ENCODE assay signal across 21 cellular contexts in the genomic region with DNA sequence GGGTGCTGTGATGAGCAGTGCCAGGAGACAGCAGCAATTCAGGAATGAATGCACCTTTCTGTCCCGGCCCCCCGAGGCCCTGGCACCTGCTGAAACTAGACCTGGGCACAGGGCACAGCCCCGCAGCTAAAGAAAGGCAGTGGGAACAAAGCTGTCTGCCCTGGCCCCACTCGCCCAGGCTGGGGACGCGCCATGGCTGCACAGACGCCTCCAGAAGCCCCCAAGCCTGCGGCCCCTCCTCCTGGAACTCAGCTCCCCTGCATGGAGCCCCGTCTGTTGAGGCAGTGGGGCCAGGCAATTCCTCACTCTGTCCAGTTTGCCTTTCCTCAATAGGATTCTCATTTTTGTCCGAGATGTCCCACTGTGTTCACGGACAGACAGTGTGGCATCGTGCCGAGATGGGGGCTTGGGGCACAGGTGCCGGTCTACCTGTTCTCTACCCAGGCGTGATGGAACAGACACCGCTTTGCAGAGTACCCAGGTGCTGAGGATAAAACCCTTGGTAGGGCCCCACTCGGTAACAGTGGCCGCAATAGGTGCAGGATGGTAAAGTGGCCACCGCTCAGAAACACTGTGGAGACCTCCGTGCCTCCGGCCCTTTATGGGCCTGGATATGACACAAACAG.
"Had no signal": no experiment of that assay in that cellular context is flagged by ENCODE, and none has a peak within 500 bp of the region (broad histone marks: within the 10 kb centered on the region; RNA-seq: fewer than 3 reads in every experiment).

No MANE protein-coding gene starts in this region.

- ATAC-seq: gastroesophageal sphincter; naive thymus-derived CD4-positive, alpha-beta T cell; sciatic nerve; stimulated activated naive B cell treated with anti-CD40 and anti-IgM and Interleukin-4, amounts not matched to agents 10 μg/mL and 1 μg/mL and 100 μg/mL, for 72 hours; stimulated activated naive CD8-positive, alpha-beta T cell treated with anti-CD3 and anti-CD28 coated beads, Interleukin-15, amount 100 ng/mL, for 72 hours had no signal

- H3K9me3 Mint-ChIP-seq: stimulated activated naive B cell treated with anti-CD40 and anti-IgM and Interleukin-4, amounts not matched to agents 10 μg/mL and 1 μg/mL and 100 μg/mL, for 72 hours; stimulated activated naive CD8-positive, alpha-beta T cell treated with anti-CD3 and anti-CD28 coated beads, Interleukin-15, amount 100 ng/mL, for 72 hours had no signal

- H3K4me1 ChIP-seq: colonic mucosa, esophagus squamous epithelium, gastroesophageal sphincter, left ventricle myocardium inferior, spleen, transverse colon had no signal

- H3K4me3 Mint-ChIP-seq: naive thymus-derived CD4-positive, alpha-beta T cell; stimulated activated naive B cell treated with anti-CD40 and anti-IgM and Interleukin-4, amounts not matched to agents 10 μg/mL and 1 μg/mL and 100 μg/mL, for 72 hours; stimulated activated naive CD8-positive, alpha-beta T cell treated with anti-CD3 and anti-CD28 coated beads, Interleukin-15, amount 100 ng/mL, for 72 hours had no signal

- H3K36me3 ChIP-seq: colonic mucosa, esophagus squamous epithelium, gastroesophageal sphincter, left ventricle myocardium inferior, spleen, thoracic aorta, transverse colon had no signal

- H3K27ac Mint-ChIP-seq: naive thymus-derived CD4-positive, alpha-beta T cell; stimulated activated naive B cell treated with anti-CD40 and anti-IgM and Interleukin-4, amounts not matched to agents 10 μg/mL and 1 μg/mL and 100 μg/mL, for 72 hours; stimulated activated naive CD8-positive, alpha-beta T cell treated with anti-CD3 and anti-CD28 coated beads, Interleukin-15, amount 100 ng/mL, for 72 hours had no signal

- H3K27me3 ChIP-seq: colonic mucosa, transverse colon had no signal

- H3K4me3 ChIP-seq: colonic mucosa, esophagus squamous epithelium, gastroesophageal sphincter, left ventricle myocardium inferior, lung, spleen, thoracic aorta, transverse colon had no signal

- DNase-seq: colonic mucosa; effector CD8-positive, alpha-beta T cell; esophagus squamous epithelium; foreskin fibroblast; glutamatergic neuron; left ventricle myocardium inferior; mesenchymal stem cell; naive thymus-derived CD4-positive, alpha-beta T cell; stimulated activated CD4-positive, alpha-beta T cell treated with anti-CD3 and anti-CD28 coated beads, Interleukin-15, amount 100 ng/mL, for 24 hours; stimulated activated CD4-positive, alpha-beta T cell treated with anti-CD3 and anti-CD28 coated beads, Interleukin-1b, Interleukin-23, amount 100 ng/mL, for 48 hours; stimulated activated CD4-positive, alpha-beta T cell treated with anti-CD3 and anti-CD28 coated beads, Interleukin-4, amount 100 ng/mL, for 24 hours; stimulated activated naive B cell treated with anti-CD40 and anti-IgM and Interleukin-4, amounts not matched to agents 10 μg/mL and 1 μg/mL and 100 μg/mL, for 72 hours; stimulated activated naive CD8-positive, alpha-beta T cell treated with anti-CD3 and anti-CD28 coated beads, Interleukin-15, amount 100 ng/mL, for 72 hours; substantia nigra; transverse colon had no signal

- H3K27ac ChIP-seq: colonic mucosa, esophagus squamous epithelium, gastroesophageal sphincter, left ventricle myocardium inferior, spleen, thoracic aorta, transverse colon had no signal

- H3K4me1 Mint-ChIP-seq: naive thymus-derived CD4-positive, alpha-beta T cell; stimulated activated naive B cell treated with anti-CD40 and anti-IgM and Interleukin-4, amounts not matched to agents 10 μg/mL and 1 μg/mL and 100 μg/mL, for 72 hours; stimulated activated naive CD8-positive, alpha-beta T cell treated with anti-CD3 and anti-CD28 coated beads, Interleukin-15, amount 100 ng/mL, for 72 hours had no signal

- FAIRE-seq: keratinocyte had no signal

- H3K36me3 Mint-ChIP-seq: naive thymus-derived CD4-positive, alpha-beta T cell; stimulated activated naive B cell treated with anti-CD40 and anti-IgM and Interleukin-4, amounts not matched to agents 10 μg/mL and 1 μg/mL and 100 μg/mL, for 72 hours had no signal

- H3K9me3 ChIP-seq: colonic mucosa, esophagus squamous epithelium, gastroesophageal sphincter, left ventricle myocardium inferior, spleen, thoracic aorta, transverse colon had no signal
